In the genomic region with DNA sequence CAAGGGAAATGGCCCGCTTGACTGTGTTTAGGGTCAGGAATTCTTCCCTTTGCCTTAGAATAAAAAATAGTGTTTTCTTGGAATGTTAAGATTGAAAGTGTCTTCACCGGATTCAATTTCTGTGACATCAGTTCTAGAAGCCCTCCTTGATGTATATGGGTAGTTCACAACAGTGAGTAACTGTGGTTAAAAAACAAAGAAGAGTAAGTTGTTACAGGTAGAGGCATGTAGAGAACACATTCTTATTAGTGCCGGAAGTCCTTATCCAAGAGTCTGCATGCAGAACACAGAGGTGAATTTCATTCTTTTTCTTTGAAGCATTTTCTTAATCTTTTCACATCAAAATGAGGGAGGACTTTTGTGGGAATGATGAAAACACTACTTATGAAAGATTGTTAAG, we compare ENCODE assay signal across 1 cellular context.
TF ChIP-seq lines count a peak whose summit lies in the region.

No MANE protein-coding gene starts in this region.

TF ChIP-seq in HepG2, 621 proteins besides CTCF, POLR2A, EP300 and RAD21 (continued from another document):
- TF ChIP-seq, protein P1, sequence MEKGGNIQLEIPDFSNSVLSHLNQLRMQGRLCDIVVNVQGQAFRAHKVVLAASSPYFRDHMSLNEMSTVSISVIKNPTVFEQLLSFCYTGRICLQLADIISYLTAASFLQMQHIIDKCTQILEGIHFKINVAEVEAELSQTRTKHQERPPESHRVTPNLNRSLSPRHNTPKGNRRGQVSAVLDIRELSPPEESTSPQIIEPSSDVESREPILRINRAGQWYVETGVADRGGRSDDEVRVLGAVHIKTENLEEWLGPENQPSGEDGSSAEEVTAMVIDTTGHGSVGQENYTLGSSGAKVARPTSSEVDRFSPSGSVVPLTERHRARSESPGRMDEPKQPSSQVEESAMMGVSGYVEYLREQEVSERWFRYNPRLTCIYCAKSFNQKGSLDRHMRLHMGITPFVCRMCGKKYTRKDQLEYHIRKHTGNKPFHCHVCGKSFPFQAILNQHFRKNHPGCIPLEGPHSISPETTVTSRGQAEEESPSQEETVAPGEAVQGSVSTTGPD (CRISPR knock-in tag; IDR thresholded peaks at IDR 0.05): 0 out of 2 replicates have a peak, but pooled peaks have one; percentile 29
